18 cellular contexts compared by ENCODE assay signal in genomic region chr7:29040570-29040906, GRCh38.
"Had no signal": no experiment of that assay in that cellular context is flagged by ENCODE, and none has a peak within 500 bp of the region (broad histone marks: within the 10 kb centered on the region; RNA-seq: fewer than 3 reads in every experiment).

No MANE protein-coding gene starts in this region.

- H3K27ac Mint-ChIP-seq: activated CD8-positive, alpha-beta memory T cell treated with anti-CD3 and anti-CD28 coated beads, Interleukin-2, amount 10 ng/mL, durations not matched to agents 7 days and 5 days; activated naive CD4-positive, alpha-beta T cell treated with anti-CD3 and anti-CD28 coated beads, Interleukin-2, amount 50 U/mL, for 24 hours; activated T-cell treated with anti-CD3 and anti-CD28 coated beads, Interleukin-2, amount 50 U/mL, for 24 hours; naive thymus-derived CD4-positive, alpha-beta T cell; stimulated activated memory B cell treated with anti-CD40 and anti-IgM and Interleukin-4, amounts not matched to agents 10 μg/mL and 1 μg/mL and 100 μg/mL, for 72 hours had no signal

- H3K36me3 ChIP-seq: breast epithelium, esophagus muscularis mucosa, gastroesophageal sphincter, SJCRH30 had no signal

- H3K4me1 Mint-ChIP-seq: activated naive CD4-positive, alpha-beta T cell treated with anti-CD3 and anti-CD28 coated beads, Interleukin-2, amount 50 U/mL, for 24 hours; stimulated activated memory B cell treated with anti-CD40 and anti-IgM and Interleukin-4, amounts not matched to agents 10 μg/mL and 1 μg/mL and 100 μg/mL, for 72 hours had no signal

- H3K9me3 ChIP-seq: breast epithelium, esophagus muscularis mucosa, gastroesophageal sphincter, SJCRH30 had no signal

- H3K27me3 ChIP-seq: breast epithelium, esophagus muscularis mucosa, gastroesophageal sphincter, SJCRH30 had no signal

- H3K9me3 Mint-ChIP-seq: activated naive CD4-positive, alpha-beta T cell treated with anti-CD3 and anti-CD28 coated beads, Interleukin-2, amount 50 U/mL, for 24 hours; activated T-cell treated with anti-CD3 and anti-CD28 coated beads, Interleukin-2, amount 50 U/mL, for 24 hours; stimulated activated memory B cell treated with anti-CD40 and anti-IgM and Interleukin-4, amounts not matched to agents 10 μg/mL and 1 μg/mL and 100 μg/mL, for 72 hours had no signal

- H3K4me1 ChIP-seq: breast epithelium had no signal

- ATAC-seq: activated CD8-positive, alpha-beta memory T cell treated with anti-CD3 and anti-CD28 coated beads, Interleukin-2, amount 10 ng/mL, durations not matched to agents 7 days and 5 days; gastroesophageal sphincter; naive thymus-derived CD4-positive, alpha-beta T cell; stimulated activated memory B cell treated with anti-CD40 and anti-IgM and Interleukin-4, amounts not matched to agents 10 μg/mL and 1 μg/mL and 100 μg/mL, for 72 hours had no signal

- H3K36me3 Mint-ChIP-seq: activated CD8-positive, alpha-beta memory T cell treated with anti-CD3 and anti-CD28 coated beads, Interleukin-2, amount 10 ng/mL, durations not matched to agents 7 days and 5 days; activated naive CD4-positive, alpha-beta T cell treated with anti-CD3 and anti-CD28 coated beads, Interleukin-2, amount 50 U/mL, for 24 hours; naive thymus-derived CD4-positive, alpha-beta T cell; stimulated activated memory B cell treated with anti-CD40 and anti-IgM and Interleukin-4, amounts not matched to agents 10 μg/mL and 1 μg/mL and 100 μg/mL, for 72 hours had no signal

- H3K4me3 ChIP-seq: breast epithelium, esophagus muscularis mucosa, gastroesophageal sphincter, SJCRH30 had no signal

- DNase-seq: activated CD4-positive, alpha-beta T cell treated with anti-CD3 and anti-CD28 coated beads for 1 hour; activated CD4-positive, alpha-beta T cell treated with anti-CD3 and anti-CD28 coated beads, Interleukin-2, amount 50 U/mL, for 48 hours; activated CD8-positive, alpha-beta memory T cell treated with anti-CD3 and anti-CD28 coated beads, Interleukin-2, amount 10 ng/mL, durations not matched to agents 7 days and 5 days; activated effector memory CD4-positive, alpha-beta T cell treated with Interleukin-2 at 50 U/mL for 16 hours; activated T-cell treated with anti-CD3 and anti-CD28 coated beads, Interleukin-2, amount 50 U/mL, for 24 hours; amygdala; kidney; naive thymus-derived CD4-positive, alpha-beta T cell; small intestine; substantia nigra; T-helper 9 cell; trophoblast cell had no signal

- H3K4me3 Mint-ChIP-seq: activated CD8-positive, alpha-beta memory T cell treated with anti-CD3 and anti-CD28 coated beads, Interleukin-2, amount 10 ng/mL, durations not matched to agents 7 days and 5 days; activated naive CD4-positive, alpha-beta T cell treated with anti-CD3 and anti-CD28 coated beads, Interleukin-2, amount 50 U/mL, for 24 hours; activated T-cell treated with anti-CD3 and anti-CD28 coated beads, Interleukin-2, amount 50 U/mL, for 24 hours; naive thymus-derived CD4-positive, alpha-beta T cell; stimulated activated memory B cell treated with anti-CD40 and anti-IgM and Interleukin-4, amounts not matched to agents 10 μg/mL and 1 μg/mL and 100 μg/mL, for 72 hours had no signal

- H3K27ac ChIP-seq: breast epithelium, esophagus muscularis mucosa, gastroesophageal sphincter had no signal
